Comparison of ENCODE assay signal across 8 cellular contexts in genomic region chr19:55644191-55644833, GRCh38. TPM values are rescaled to one million over a fixed set of nuclear protein-coding genes. Genes with fewer than 3 reads are reported as not detected.
DNase-seq lines count a peak whose midpoint lies in the region; ATAC-seq and TF ChIP-seq lines count a peak whose summit lies in the region.

No MANE protein-coding gene starts in this region.

- peak overlapping the region; percentile 66 for H3K4me3 ChIP-seq in CD8-positive, alpha-beta T cell (ENCODE audit: low read depth, low read length)
- peak overlapping the region; percentile 66 for H3K4me3 ChIP-seq in PC-9
- H3K4me3 ChIP-seq in neutrophil (ENCODE audit: low read depth in 1 of 2, low read length in 1 of 2) = peak overlapping the region; percentile 73 to 96

- peaks cover 8% of the 10 kb centered on the region for H3K36me3 Mint-ChIP-seq in CD8-positive, alpha-beta T cell

- TF ChIP-seq CTCF in CD8-positive, alpha-beta T cell (IDR thresholded peaks at IDR 0.05) = no peak
- TF ChIP-seq CTCF in PC-9 (conservative IDR thresholded peaks at IDR 0.05) (no peak), neutrophil (IDR thresholded peaks at IDR 0.05) (no peak)

- H3K36me3 ChIP-seq in CD8-positive, alpha-beta T cell (ENCODE audit: insufficient read depth, low read length) = no peaks in the 10 kb centered on the region
- H3K36me3 ChIP-seq in PC-9 (ENCODE audit: low read depth) (peaks cover 6% of the 10 kb centered on the region), neutrophil (peaks cover 14% of the 10 kb centered on the region)

- no peaks in the 10 kb centered on the region for H3K9me3 ChIP-seq in CD8-positive, alpha-beta T cell (ENCODE audit: low read length)
- H3K9me3 ChIP-seq in PC-9 (ENCODE audit: insufficient read depth, low read depth) (no peaks in the 10 kb centered on the region), neutrophil (no peaks in the 10 kb centered on the region)

- no peaks in the 10 kb centered on the region for H3K9me3 Mint-ChIP-seq in CD8-positive, alpha-beta T cell

- H3K4me1 ChIP-seq in CD8-positive, alpha-beta T cell (ENCODE audit: insufficient read depth, low read length) = peaks cover 49% of the 10 kb centered on the region
- H3K4me1 ChIP-seq in PC-9 (replicated peaks; ENCODE audit: insufficient read depth) = peaks cover 8% of the 10 kb centered on the region
- H3K4me1 ChIP-seq in neutrophil (ENCODE audit: control insufficient read depth in 1 of 2, insufficient read depth in 1 of 2, low read depth in 1 of 2, low read length in 1 of 2) = peaks cover 61 to 74% of the 10 kb centered on the region in 2 experiments

- H3K4me1 Mint-ChIP-seq in CD8-positive, alpha-beta T cell (ENCODE audit: low read depth) = peaks cover 53% of the 10 kb centered on the region

- intact Hi-C loops in CD8-positive, alpha-beta T cell (cut with DNase I, micrococcal nuclease) = loop anchor here in 1 of 2 experiments (5.0 kb wide), 2 partner anchors 237 to 257 kb away; partner anchors contain the start of genes RPL28 and UBE2S
- intact Hi-C loops in PC-9 (cut with micrococcal nuclease; ENCODE audit: unreplicated experiment) = no loop called here

- ATAC-seq in CD8-positive, alpha-beta T cell = no peak
- no peak for ATAC-seq in GM21367 (IDR thresholded peaks at IDR 0.05; ENCODE audit: unreplicated experiment)
- no peak for ATAC-seq in GM19455 (IDR thresholded peaks at IDR 0.05; ENCODE audit: unreplicated experiment)

- POLR2A ChIA-PET in CD8-positive, alpha-beta T cell (lab: Charles Lee) = interaction anchor here (2.6 to 3.3 kb wide), 2 partner anchors 10 to 11 kb away, joined by 29 to 34 read pairs; partner anchors contain the start of gene U2AF2
- POLR2A ChIA-PET in PC-9 (lab: Charles Lee; ENCODE audit: unreplicated experiment) = no interaction called here

- no peaks in the 10 kb centered on the region for H3K27me3 ChIP-seq in CD8-positive, alpha-beta T cell (ENCODE audit: insufficient read depth, low read length)
- H3K27me3 ChIP-seq in PC-9 (ENCODE audit: insufficient read depth, low read depth) = no peaks in the 10 kb centered on the region
- H3K27me3 ChIP-seq in neutrophil = peaks cover 57% of the 10 kb centered on the region

- H3K79me2 ChIP-seq in PC-9 (ENCODE audit: low read depth) = peaks cover 50% of the 10 kb centered on the region

- CTCF ChIA-PET in CD8-positive, alpha-beta T cell (lab: Charles Lee) = interaction anchor here (0.7 to 1.9 kb wide), 4 partner anchors 9 to 141 kb away, joined by 3 to 7 read pairs (median 4); no protein-coding TSS in a partner anchor
- CTCF ChIA-PET in PC-9 (lab: Charles Lee) = no interaction called here

- no peaks in the 10 kb centered on the region for H3K9me2 ChIP-seq in PC-9 (ENCODE audit: insufficient read depth)

- H3K4me3 Mint-ChIP-seq in CD8-positive, alpha-beta T cell = peak overlapping the region; percentile 95

- no peak for DNase-seq in CD8-positive, alpha-beta T cell
- DNase-seq in PC-9 (no peak), epithelial cell of prostate (ENCODE audit: low read depth, low spot score) (no peak), HPDE6-E6E7 (ENCODE audit: extremely low spot score) (no peak), NCI-H748 treated with DMSO at 0.1 percent for 48 hours (lab: John Stamatoyannopoulos, UW) (no peak)

- no peaks in the 10 kb centered on the region for H3K27me3 Mint-ChIP-seq in CD8-positive, alpha-beta T cell (ENCODE audit: low read depth)

- H3K4me2 ChIP-seq in PC-9 = peak overlapping the region; percentile 90

- H4K20me1 ChIP-seq in PC-9 (ENCODE audit: insufficient read depth) = peaks cover 10% of the 10 kb centered on the region

- peak overlapping the region; percentile 65 for H3K27ac ChIP-seq in CD8-positive, alpha-beta T cell (ENCODE audit: low read depth, low read length)
- H3K27ac ChIP-seq in PC-9 = peak overlapping the region; percentile 44
- H3K27ac ChIP-seq in epithelial cell of prostate = peak overlapping the region; percentile 86
- peak overlapping the region; percentile 83 for H3K27ac ChIP-seq in neutrophil

- H2AFZ ChIP-seq in PC-9 = peak overlapping the region; percentile 59; the same call in 1 of the 2 replicates

- H3F3A ChIP-seq in PC-9 (ENCODE audit: insufficient read depth, low read depth) = peaks cover 47% of the 10 kb centered on the region; the same call in 1 of the 2 replicates

- peak overlapping the region; percentile 92 for H3K27ac Mint-ChIP-seq in CD8-positive, alpha-beta T cell

- no TSS peak for BruUV-seq in PC-9 (replicated peaks; lab: Mats Ljungman, UMichigan)

RNA-seq across cellular contexts. Expression of gene ZNF581, which starts 0.9 kb away (rescaled TPM):
- total RNA-seq in CD8-positive, alpha-beta T cell = 10 to 100 TPM; 25.6 to 25.7 TPM
- 53.5 and 81.9 TPM in 2 replicates for total RNA-seq in PC-9 (2021)

RNA-seq across cellular contexts. Expression of gene ZNF580, which starts 3.5 kb away (rescaled TPM):
- 10 to 100 TPM; 30.1 to 32.0 TPM for total RNA-seq in CD8-positive, alpha-beta T cell
- total RNA-seq in PC-9 (2021) = 56.6 and 64.7 TPM in 2 replicates

RNA-seq across cellular contexts. Expression of gene CCDC106, which starts 3.7 kb away (rescaled TPM):
- 1 to 10 TPM; 1.3 to 2.6 TPM for total RNA-seq in CD8-positive, alpha-beta T cell
- total RNA-seq in PC-9 (2021) = 3.2 and 6.7 TPM in 2 replicates

RNA-seq across cellular contexts. Expression of gene U2AF2, which starts 10.5 kb away (rescaled TPM):
- 100 to 1,000 TPM; 197 to 201 TPM for total RNA-seq in CD8-positive, alpha-beta T cell
- 252 and 323 TPM in 2 replicates for total RNA-seq in PC-9 (2021)

RNA-seq across cellular contexts. Expression of gene ZNF784, which starts 19.9 kb away (rescaled TPM):
- total RNA-seq in CD8-positive, alpha-beta T cell = 10 to 100 TPM; 11.7 to 12.2 TPM
- 5.4 and 7.7 TPM in 2 replicates for total RNA-seq in PC-9 (2021)
